Comparison of ENCODE assay signal across 36 cellular contexts in the genomic region with DNA sequence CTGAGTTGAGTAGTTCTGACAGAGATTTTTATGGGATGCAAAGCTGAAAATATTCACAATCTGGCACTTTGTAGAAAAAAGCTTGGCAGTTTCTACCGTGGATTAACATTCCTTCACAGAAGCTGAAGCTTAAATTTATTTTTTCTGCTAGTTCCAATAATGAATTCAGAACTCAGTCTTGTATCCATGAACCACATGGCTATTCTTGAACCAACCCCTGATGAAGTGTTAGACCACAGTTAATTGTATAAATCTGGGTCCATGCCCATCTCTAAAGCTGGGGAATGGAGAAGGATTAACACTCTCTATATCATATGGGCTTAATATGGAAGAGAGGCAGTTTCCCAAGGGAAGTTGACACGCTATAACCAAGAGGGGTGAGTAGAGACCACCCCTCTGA.
"Had no signal": no experiment of that assay in that cellular context is flagged by ENCODE, and none has a peak within 500 bp of the region (broad histone marks: within the 10 kb centered on the region; RNA-seq: fewer than 3 reads in every experiment).

No MANE protein-coding gene starts in this region.

- H3K27ac ChIP-seq: KMS-11 had no signal

- H3K36me3 ChIP-seq: MG63 had no signal

- DNase-seq: Karpas-422, Kasumi-1, KG1, MG63, MM.1S, MV-4-11, NCI-H1048, NCI-H1092, NCI-H1092 treated with DMSO at 0.1 percent for 48 hours, NCI-H1105, NCI-H1105 treated with DMSO at 0.1 percent for 48 hours, NCI-H1417, NCI-H1417 treated with DMSO at 0.1 percent for 48 hours, NCI-H1436, NCI-H1436 treated with DMSO at 0.1 percent for 48 hours, NCI-H146, NCI-H1694, NCI-H1694 treated with DMSO at 0.1 percent for 48 hours, NCI-H187, NCI-H187 treated with DMSO at 0.1 percent for 48 hours, NCI-H1930, NCI-H2029, NCI-H2029 treated with DMSO at 0.1 percent for 48 hours, NCI-H2081, NCI-H2081 treated with DMSO at 0.1 percent for 48 hours, NCI-H2107, NCI-H2171, NCI-H2171 treated with DMSO at 0.1 percent for 48 hours, NCI-H2227 treated with DMSO at 0.1 percent for 48 hours, NCI-H226, NCI-H345, NCI-H446, NCI-H446 treated with DMSO at 0.1 percent for 48 hours, NCI-H510A, NCI-H510A treated with DMSO at 0.1 percent for 48 hours had no signal

- H3K9me3 ChIP-seq: MG63 had no signal

- H3K4me2 ChIP-seq: KMS-11 had no signal

- H3K9ac ChIP-seq: KMS-11 had no signal

- H3K4me3 ChIP-seq: MG63 had no signal

- H3K27me3 ChIP-seq: MG63 had no signal
